In the genomic region with DNA sequence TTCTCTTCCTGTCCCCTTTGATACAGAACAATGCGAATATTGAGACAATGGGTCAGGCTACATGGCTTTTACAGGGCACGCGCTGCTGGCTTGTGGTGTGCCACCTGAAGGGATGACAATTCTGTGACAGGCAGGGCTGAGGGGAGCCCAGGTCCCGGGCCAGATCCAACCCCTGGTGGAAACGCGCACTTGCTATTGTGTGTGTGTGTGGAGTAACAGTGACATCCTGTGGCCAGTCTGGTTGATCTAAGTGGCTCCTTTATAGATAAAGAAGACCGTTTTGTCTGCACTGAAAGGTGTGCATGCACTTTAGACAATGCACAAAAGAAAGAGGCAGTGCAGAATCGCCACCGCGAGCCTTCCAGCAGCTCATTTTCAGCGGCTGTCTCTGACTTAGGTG, we compare ENCODE assay signal across 1 cellular context.
TF ChIP-seq lines count a peak whose summit lies in the region.

No MANE protein-coding gene starts in this region.

TF ChIP-seq in K562, 482 proteins besides CTCF, POLR2A, EP300 and RAD21 (continued from another document):
- TF ChIP-seq E2F8 (IDR thresholded peaks at IDR 0.05; ENCODE audit: low read depth, partially characterized antibody) = no peak
- no peak for TF ChIP-seq ZNF212 (CRISPR knock-in tag; IDR thresholded peaks at IDR 0.05)
